ENCODE assay signal across 9 cellular contexts in the genomic region with DNA sequence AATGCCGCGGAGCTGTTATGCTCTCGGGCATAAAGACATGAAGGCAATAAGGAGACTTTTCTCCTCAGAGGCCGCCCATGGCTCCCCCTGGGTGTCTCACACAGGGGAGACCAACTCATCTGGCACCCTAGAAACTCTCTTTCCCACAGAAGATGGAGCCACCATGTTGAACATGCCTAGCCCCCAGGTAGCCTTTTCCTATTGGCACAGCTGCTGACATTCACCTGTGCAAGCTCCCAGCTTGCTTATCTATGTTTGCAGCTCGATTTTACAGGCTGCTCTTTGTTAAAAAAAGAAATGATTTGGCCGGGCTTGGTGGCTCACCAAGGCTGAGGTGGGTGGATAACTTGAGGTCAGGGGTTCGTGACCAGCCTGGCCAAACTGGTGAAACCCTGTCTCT. TPM values are rescaled to one million over a fixed set of nuclear protein-coding genes. Genes with fewer than 3 reads are reported as not detected.
DNase-seq lines count a peak whose midpoint lies in the region; ATAC-seq, FAIRE-seq and TF ChIP-seq lines count a peak whose summit lies in the region.
"Not testable (repeated sequence)": the region's sequence is repeated elsewhere in the genome, so short reads cannot be mapped to it uniquely, and the experiment has no call there.
"Had no signal": no experiment of that assay in that cellular context is flagged by ENCODE, and none has a peak within 500 bp of the region (broad histone marks: within the 10 kb centered on the region; RNA-seq: fewer than 3 reads in every experiment).

No MANE protein-coding gene starts in this region.

- H2AFZ ChIP-seq in neural progenitor cell (replicated peaks), result not testable (repeated sequence)

- DNase-seq in ELF-1 (ENCODE audit: low read depth, low spot score) (peak; percentile 14), mesothelial cell of epicardium (ENCODE audit: low spot score in 2 of 2, unreplicated experiment in 2 of 2) (peak in 1 of 2 experiments; percentile 42), small intestine (peak; percentile 46)
- not testable (repeated sequence) for DNase-seq in Panc1 (ENCODE audit: low read depth, low spot score); esophagus squamous epithelium (lab: John Stamatoyannopoulos, UW); neural progenitor cell (ENCODE audit: low spot score)

- not testable (repeated sequence) for H3K4me3 Mint-ChIP-seq in mesothelial cell of epicardium
- H3K4me3 Mint-ChIP-seq in neural progenitor cell, result peak overlapping the region; percentile 2

- H3K4me3 ChIP-seq in Panc1 (ENCODE audit: low read depth in 2 of 2, low read length in 2 of 2); esophagus squamous epithelium; neural progenitor cell; small intestine (ENCODE audit: low read depth in 1 of 2, low read length in 2 of 2): not testable (repeated sequence)
- H3K4me3 ChIP-seq in duodenal mucosa (ENCODE audit: low read depth in 1 of 2, low read length in 2 of 2), result peak overlapping the region; percentile 13 to 19

- CTCF ChIA-PET in Panc1 (lab: Charles Lee), result not testable (repeated sequence)

- 42 to 69% methylated on average over 4 to 6 of the region's 7 CpGs for WGBS in esophagus squamous epithelium, 2 donors
- 9 to 57% (median 25%) methylated on average over 7 of the region's 7 CpGs for WGBS in small intestine, 3 donors

- not testable (repeated sequence) for TF ChIP-seq POLR2A in esophagus squamous epithelium (IDR thresholded peaks at IDR 0.05)

- not testable (repeated sequence) for H3K36me3 Mint-ChIP-seq in mesothelial cell of epicardium, neural progenitor cell

- not testable (repeated sequence) for FAIRE-seq in small intestine (lab: Jason Lieb, UNC)

- not testable (repeated sequence) for H3K9me3 ChIP-seq in Panc1 (ENCODE audit: control insufficient read depth, insufficient read depth, low read depth, low read length); duodenal mucosa (ENCODE audit: control insufficient read depth in 1 of 2, low read length in 2 of 2); esophagus squamous epithelium; neural progenitor cell (ENCODE audit: low read depth); small intestine (ENCODE audit: control insufficient read depth, low read depth)

- peaks cover 13% of the 10 kb centered on the region for H3K9me3 Mint-ChIP-seq in mesothelial cell of epicardium
- H3K9me3 Mint-ChIP-seq in neural progenitor cell, result peaks cover 17% of the 10 kb centered on the region

- H3K27ac ChIP-seq in Panc1 (ENCODE audit: low read length), result peak overlapping the region; percentile 79
- not testable (repeated sequence) for H3K27ac ChIP-seq in duodenal mucosa (ENCODE audit: low read depth, low read length); neural progenitor cell
- H3K27ac ChIP-seq in esophagus squamous epithelium, result peak overlapping the region in 3 of 4 donors; percentile 41 to 71 (median 65)
- peak overlapping the region; percentile 90 to 92 for H3K27ac ChIP-seq in small intestine (ENCODE audit: low read depth in 1 of 2, low read length in 1 of 2)

- intact Hi-C loops in Panc1 (cut with micrococcal nuclease; ENCODE audit: unreplicated experiment); esophagus squamous epithelium (cut with DNase I): not testable (repeated sequence)

- H3K4me1 ChIP-seq in Panc1 (ENCODE audit: control insufficient read depth, insufficient read depth, low read length) (peaks cover 42% of the 10 kb centered on the region), duodenal mucosa (ENCODE audit: control insufficient read depth in 1 of 2, insufficient read depth in 2 of 2, low read length in 2 of 2) (peaks cover 28 to 54% of the 10 kb centered on the region in 2 donors), esophagus squamous epithelium (peaks cover 0 to 31% (median 10%) of the 10 kb centered on the region in 3 donors), small intestine (ENCODE audit: control insufficient read depth in 2 of 2, insufficient read depth in 1 of 2, low read depth in 1 of 2, low read length in 1 of 2) (peaks cover 0 to 16% of the 10 kb centered on the region in 2 donors)
- not testable (repeated sequence) for H3K4me1 ChIP-seq in neural progenitor cell

- not testable (repeated sequence) for H3K36me3 ChIP-seq in Panc1 (ENCODE audit: control insufficient read depth, insufficient read depth, low read length); duodenal mucosa (ENCODE audit: control insufficient read depth in 1 of 2, insufficient read depth in 2 of 2, low read length in 2 of 2); esophagus squamous epithelium; neural progenitor cell; small intestine (ENCODE audit: control insufficient read depth in 2 of 2, insufficient read depth in 2 of 2, low read length in 2 of 2)

- in situ Hi-C loops in Panc1 (cut with HindIII; ENCODE audit: low pct_unique_long_range_greater_than_20kb, low sequenced_read_pairs), result not testable (repeated sequence)

- not testable (repeated sequence) for H3K79me2 ChIP-seq in neural progenitor cell (ENCODE audit: low read depth)

- H3K27me3 Mint-ChIP-seq in mesothelial cell of epicardium (ENCODE audit: low read depth); neural progenitor cell (ENCODE audit: insufficient read depth, low read depth): not testable (repeated sequence)

- BruUV-seq in Panc1 (replicated peaks; lab: Mats Ljungman, UMichigan), result not testable (repeated sequence)

- POLR2A ChIA-PET in Panc1 (lab: Charles Lee), result not testable (repeated sequence)

- peak overlapping the region; percentile 65 for H3K27ac Mint-ChIP-seq in mesothelial cell of epicardium
- peak overlapping the region; percentile 95 for H3K27ac Mint-ChIP-seq in neural progenitor cell

- peaks cover 22% of the 10 kb centered on the region for H3K4me1 Mint-ChIP-seq in mesothelial cell of epicardium
- H3K4me1 Mint-ChIP-seq in neural progenitor cell, result peaks cover 21% of the 10 kb centered on the region

- not testable (repeated sequence) for H4K20me1 ChIP-seq in neural progenitor cell (ENCODE audit: low read depth)

- H3F3A ChIP-seq in neural progenitor cell (ENCODE audit: low read depth), result not testable (repeated sequence)

- not testable (repeated sequence) for H3K9ac ChIP-seq in duodenal mucosa (ENCODE audit: low read depth in 1 of 2, low read length in 2 of 2); neural progenitor cell

- TF ChIP-seq CTCF in Panc1 (IDR thresholded peaks at IDR 0.05); esophagus squamous epithelium (IDR thresholded peaks at IDR 0.05); mesothelial cell of epicardium (IDR thresholded peaks at IDR 0.05; ENCODE audit: unreplicated experiment); neural progenitor cell (IDR thresholded peaks at IDR 0.05): not testable (repeated sequence)

- not testable (repeated sequence) for H3K4me2 ChIP-seq in neural progenitor cell

- ATAC-seq in Panc1, result not testable (repeated sequence)

- not testable (repeated sequence) for H3K27me3 ChIP-seq in Panc1 (ENCODE audit: control insufficient read depth, insufficient read depth, low read length); duodenal mucosa (ENCODE audit: control insufficient read depth in 1 of 2, insufficient read depth in 2 of 2, low read length in 2 of 2); neural progenitor cell; small intestine (ENCODE audit: control insufficient read depth in 2 of 2, insufficient read depth in 2 of 2, low read length in 2 of 2)
- H3K27me3 ChIP-seq in esophagus squamous epithelium, result peaks cover 0 to 12% (median 0%) of the 10 kb centered on the region in 4 donors

RNA-seq across cellular contexts. Expression of gene ABCA13, which starts 23.6 kb away (rescaled TPM):
- total RNA-seq in Panc1 (2021; ENCODE audit: unreplicated experiment) (1.7 TPM), esophagus squamous epithelium (1 to 10 TPM in 3 of 4 donors, under 1 TPM in 1; 0.38 to 9.8 (median 4.9) TPM), mesothelial cell of epicardium (0.24 to 0.29 TPM (median 0.25 TPM) in 3 replicates), neural progenitor cell (ENCODE audit: low replicate concordance) (not detected in 2 replicates)
- 1.4 TPM for polyA plus RNA-seq in Panc1 (2012; ENCODE audit: insufficient read length)
- polyA plus RNA-seq in small intestine, result under 1 TPM in 2 of 3 donors, not detected in 1; 0.22 to 0.39 TPM
- total RNA-seq: CD4-positive, alpha-beta memory T cell; HepG2 had no signal
- polyA plus RNA-seq: CD4-positive, alpha-beta memory T cell had no signal

RNA-seq across cellular contexts. Expression of gene UPP1, which starts 58.6 kb away (rescaled TPM):
- total RNA-seq in Panc1 (2021; ENCODE audit: unreplicated experiment) (331 TPM), esophagus squamous epithelium (100 to 1,000 TPM in 1 of 4 donors, 10 to 100 TPM in 3; 21.5 to 178 (median 49.6) TPM), mesothelial cell of epicardium (4.3 to 5.0 TPM (median 4.4 TPM) in 3 replicates), neural progenitor cell (ENCODE audit: low replicate concordance) (11.2 and 15.0 TPM in 2 replicates)
- 234 TPM for polyA plus RNA-seq in Panc1 (2012; ENCODE audit: insufficient read length)
- polyA plus RNA-seq in small intestine, result 100 to 1,000 TPM in 1 of 3 donors, 10 to 100 TPM in 2; 42.4 to 105 (median 75.8) TPM
